ENCODE assay signal across 16 cellular contexts in the genomic region with DNA sequence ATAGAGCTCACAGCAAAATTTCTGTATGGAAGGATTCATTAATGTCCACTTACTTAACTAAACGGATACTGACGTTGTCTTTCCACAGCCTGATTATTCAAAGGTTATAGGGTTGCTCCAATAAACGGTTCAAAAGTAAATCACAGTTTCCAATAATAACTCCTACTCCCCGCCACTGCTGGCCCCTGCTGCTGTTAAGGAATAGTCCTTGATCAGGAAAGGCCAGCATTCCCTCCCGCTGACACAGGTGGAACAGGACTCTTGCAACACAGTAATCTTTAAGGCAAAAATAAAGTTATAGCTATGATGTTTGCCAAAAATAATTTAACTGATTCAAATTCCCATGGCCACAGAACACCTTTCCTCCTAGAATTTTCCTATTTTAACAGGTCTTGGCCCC. TPM values are rescaled to one million over a fixed set of nuclear protein-coding genes. Genes with fewer than 3 reads are reported as not detected.
DNase-seq lines count a peak whose midpoint lies in the region; ATAC-seq and TF ChIP-seq lines count a peak whose summit lies in the region.
"Had no signal": no experiment of that assay in that cellular context is flagged by ENCODE, and none has a peak within 500 bp of the region (broad histone marks: within the 10 kb centered on the region; RNA-seq: fewer than 3 reads in every experiment).

No MANE protein-coding gene starts in this region.

- H3K9me2 ChIP-seq in GM23248 (ENCODE audit: insufficient read depth), result no peaks in the 10 kb centered on the region

- 19 to 22% methylated on average over 5 of the region's 5 CpGs for WGBS in GM23248 (ENCODE audit: low coverage in 1 of 2, low lambda C conversion rate in 2 of 2, missing lambda C conversion rate in 2 of 2), 2 experiments
- WGBS in heart right ventricle, 2 donors, result 11 to 16% methylated on average over 5 of the region's 5 CpGs

- in situ Hi-C loops in GM23248 (cut with MboI), result no loop called here

- H3K4me2 ChIP-seq in GM23248 (ENCODE audit: unreplicated experiment), result peak overlapping the region; percentile 51

- DNase-seq in GM23248, result no peak
- peak; percentile 20 for DNase-seq in adipocyte (ENCODE audit: low read depth)
- no peak for DNase-seq in heart right ventricle
- DNase-seq in osteocyte (ENCODE audit: extremely low spot score, unreplicated experiment), result no peak
- DNase-seq in GM20000 (ENCODE audit: low spot score), result no peak
- no peak for DNase-seq in SW480 (ENCODE audit: low spot score)
- DNase-seq in pons (ENCODE audit: low spot score), result no peak
- DNase-seq: activated CD4-positive, alpha-beta T cell treated with anti-CD3 and anti-CD28 coated beads for 1 hour; activated CD8-positive, alpha-beta memory T cell treated with anti-CD3 and anti-CD28 coated beads, Interleukin-2, amount 50 U/mL, for 4 hours; activated naive CD4-positive, alpha-beta T cell treated with anti-CD3 and anti-CD28 coated beads, Interleukin-2, amount 50 U/mL, for 16 hours; natural killer cell; NCI-H146; NCI-H446 had no signal

- no peaks in the 10 kb centered on the region; the same call in 1 of the 2 replicates for H4K20me1 ChIP-seq in GM23248 (ENCODE audit: insufficient read depth)

- no peak overlapping the region for H3K4me3 Mint-ChIP-seq in osteocyte (ENCODE audit: unreplicated experiment)
- H3K4me3 Mint-ChIP-seq: B cell; central memory CD8-positive, alpha-beta T cell; natural killer cell had no signal

- peaks cover 95% of the 10 kb centered on the region for H3K79me2 ChIP-seq in GM23248 (ENCODE audit: insufficient read depth)

- peaks cover 18% of the 10 kb centered on the region for H3K4me1 ChIP-seq in GM23248 (ENCODE audit: insufficient read depth)
- H3K4me1 ChIP-seq in adipocyte (ENCODE audit: control insufficient read depth, insufficient read depth, low read length), result peaks cover 11% of the 10 kb centered on the region
- peaks cover 0 to 39% (median 24%) of the 10 kb centered on the region in 9 donors for H3K4me1 ChIP-seq in heart right ventricle

- no peak overlapping the region for H2AFZ ChIP-seq in GM23248

- peak overlapping the region; percentile 45; the same call in 1 of the 2 replicates for H3K9ac ChIP-seq in GM23248
- H3K9ac ChIP-seq in adipocyte (ENCODE audit: low read length), result peak overlapping the region; percentile 53

- no peaks in the 10 kb centered on the region for H3K27me3 ChIP-seq in GM23248 (replicated peaks; ENCODE audit: insufficient read depth)
- H3K27me3 ChIP-seq in adipocyte (replicated peaks; ENCODE audit: control insufficient read depth, insufficient read depth, low read length), result no peaks in the 10 kb centered on the region
- no peaks in the 10 kb centered on the region for H3K27me3 ChIP-seq in heart right ventricle

- peaks cover 46% of the 10 kb centered on the region for H3K4me1 Mint-ChIP-seq in osteocyte (ENCODE audit: unreplicated experiment)
- H3K4me1 Mint-ChIP-seq: B cell; central memory CD8-positive, alpha-beta T cell; natural killer cell had no signal

- H3K36me3 Mint-ChIP-seq in osteocyte (ENCODE audit: unreplicated experiment), result peaks cover 7% of the 10 kb centered on the region
- H3K36me3 Mint-ChIP-seq: natural killer cell had no signal

- H3K27me3 Mint-ChIP-seq in osteocyte (ENCODE audit: unreplicated experiment), result no peaks in the 10 kb centered on the region
- H3K27me3 Mint-ChIP-seq: B cell; central memory CD8-positive, alpha-beta T cell had no signal

- H3K9me3 ChIP-seq in GM23248 (ENCODE audit: low read depth) (no peaks in the 10 kb centered on the region), adipocyte (ENCODE audit: control insufficient read depth, low read length) (no peaks in the 10 kb centered on the region), heart right ventricle (no peaks in the 10 kb centered on the region)

- peak in 6 of 8 donors; percentile 29 to 64 (median 52) for ATAC-seq in heart right ventricle
- ATAC-seq in HG02870 (IDR thresholded peaks at IDR 0.05; ENCODE audit: unreplicated experiment), result no peak
- ATAC-seq: natural killer cell had no signal

- H3K4me3 ChIP-seq in GM23248, result peak overlapping the region; percentile 23; the same call in 1 of the 2 replicates
- H3K4me3 ChIP-seq in adipocyte (ENCODE audit: low read length), result peak overlapping the region; percentile 39
- H3K4me3 ChIP-seq in heart right ventricle, result peak overlapping the region in 1 of 10 donors; percentile 4

- peak overlapping the region; percentile 62 for H3K27ac Mint-ChIP-seq in osteocyte (ENCODE audit: unreplicated experiment)
- H3K27ac Mint-ChIP-seq: B cell, natural killer cell had no signal

- H3K27ac ChIP-seq in GM23248 (peak overlapping the region; percentile 67), heart right ventricle (peak overlapping the region in 4 of 10 donors; percentile 12 to 28 (median 14))

- H3F3A ChIP-seq in GM23248 (ENCODE audit: insufficient read depth), result peaks cover 12% of the 10 kb centered on the region; the same call in 1 of the 2 replicates

- TF ChIP-seq CTCF in heart right ventricle (IDR thresholded peaks at IDR 0.05), result no peak
- TF ChIP-seq CTCF in osteocyte (IDR thresholded peaks at IDR 0.05), result no peak
- TF ChIP-seq CTCF in GM20000 (IDR thresholded peaks at IDR 0.05; ENCODE audit: extremely low read depth, missing control alignments), result no peak

- intact Hi-C loops in heart right ventricle (cut with DNase I), result loop anchor here in 9 of 10 donors (2.0 to 10.0 kb wide), 4 partner anchors 38 to 55 kb away; a partner anchor contains a TSS

- no peaks in the 10 kb centered on the region for H3K36me3 ChIP-seq in GM23248 (ENCODE audit: low read depth)
- peaks cover 6% of the 10 kb centered on the region for H3K36me3 ChIP-seq in adipocyte (ENCODE audit: control insufficient read depth, insufficient read depth, low read length, severe bottlenecking)
- H3K36me3 ChIP-seq in heart right ventricle, result peaks cover 0 to 6% (median 0%) of the 10 kb centered on the region in 9 donors

- H3K9me3 Mint-ChIP-seq in osteocyte (ENCODE audit: unreplicated experiment), result no peaks in the 10 kb centered on the region
- H3K9me3 Mint-ChIP-seq: central memory CD8-positive, alpha-beta T cell; natural killer cell had no signal

RNA-seq across cellular contexts. Expression of a gene that starts 53.9 kb away (rescaled TPM):
- total RNA-seq in GM23248 (2014; rRNA removed; shearing (Covaris generic)), result 250 and 261 TPM in 2 replicates
- polyA plus RNA-seq in GM23248 (2016; fragmentation: Nextera tagmentation; extraction: Ambion mirVana) (53.3 and 54.0 TPM in 2 replicates), heart right ventricle (10 to 100 TPM; 20.4 to 43.2 TPM)
- total RNA-seq in heart right ventricle (100 to 1,000 TPM in 3 of 10 donors, 10 to 100 TPM in 7; 48.5 to 131 (median 82.8) TPM), osteocyte (395 and 408 TPM in 2 replicates)
- total RNA-seq: natural killer cell had no signal
